8 cellular contexts compared by ENCODE assay signal in genomic region chrX:10189317-10190268, GRCh38. TPM values are rescaled to one million over a fixed set of nuclear protein-coding genes. Genes with fewer than 3 reads are reported as not detected.
DNase-seq lines count a peak whose midpoint lies in the region; ATAC-seq, FAIRE-seq and TF ChIP-seq lines count a peak whose summit lies in the region.

No MANE protein-coding gene starts in this region.

- FAIRE-seq in HepG2 (lab: Jason Lieb, UNC): peak; percentile 88

- no peaks in the 10 kb centered on the region for H3K9me3 Mint-ChIP-seq in activated CD4-positive, alpha-beta T cell treated with anti-CD3 and anti-CD28 coated beads for 36 hours (ENCODE audit: low read depth)

- BruUV-seq in HepG2 (replicated peaks; lab: Mats Ljungman, UMichigan): no TSS peak

- peak; percentile 89 for TF ChIP-seq CTCF in HepG2 (CRISPR knock-in tag; IDR thresholded peaks at IDR 0.05)

- ATAC-seq in HG02885 (IDR thresholded peaks at IDR 0.05; ENCODE audit: poor library complexity, unreplicated experiment) (peak; percentile 86), HepG2 (peak; percentile 94)
- ATAC-seq in activated CD4-positive, alpha-beta T cell treated with anti-CD3 and anti-CD28 coated beads for 36 hours: peak; percentile 73

- no peak for TF ChIP-seq EP300 in HepG2 (IDR thresholded peaks at IDR 0.05; ENCODE audit: low read depth in 2 of 2, low read length in 2 of 2)
- TF ChIP-seq EP300 in HepG2 (CRISPR knock-in tag; IDR thresholded peaks at IDR 0.05; ENCODE audit: borderline replicate concordance): no peak

- peak; percentile 62; the same call in 1 of the 2 replicates for TF ChIP-seq RAD21 in HepG2 (CRISPR knock-in tag; IDR thresholded peaks at IDR 0.05)

- H3K4me1 Mint-ChIP-seq in activated CD4-positive, alpha-beta T cell treated with anti-CD3 and anti-CD28 coated beads for 36 hours: peaks cover 2% of the 10 kb centered on the region

- no peak for TF ChIP-seq POLR2A in HepG2 (IDR thresholded peaks at IDR 0.05; ENCODE audit: insufficient read depth in 1 of 2, low read depth in 2 of 2, low read length in 2 of 2)

- intact Hi-C loops in activated CD4-positive, alpha-beta T cell treated with anti-CD3 and anti-CD28 coated beads for 36 hours (cut with DNase I, micrococcal nuclease): loop anchor here (1.0 to 5.0 kb wide), 6 partner anchors 408 to 948 kb away; no protein-coding TSS in a partner anchor
- intact Hi-C loops in HepG2 (cut with micrococcal nuclease; ENCODE audit: unreplicated experiment): loop anchor here (1.0 to 5.0 kb wide), 3 partner anchors 408 to 948 kb away; no protein-coding TSS in a partner anchor

- no peak overlapping the region for H3K4me3 Mint-ChIP-seq in activated CD4-positive, alpha-beta T cell treated with anti-CD3 and anti-CD28 coated beads for 36 hours

- WGBS in HepG2 (ENCODE audit: low lambda C conversion rate): 56% methylated on average over 11 of the region's 16 CpGs

- H3K27ac ChIP-seq in HepG2 (ENCODE audit: extremely low read length, insufficient read depth, low read length): peak overlapping the region; percentile 76

- no peak overlapping the region for H3K27ac Mint-ChIP-seq in activated CD4-positive, alpha-beta T cell treated with anti-CD3 and anti-CD28 coated beads for 36 hours

- CTCF ChIA-PET in activated CD4-positive, alpha-beta T cell treated with anti-CD3 and anti-CD28 coated beads for 36 hours (lab: Charles Lee): interaction anchor here (0.9 to 2.3 kb wide), 11 partner anchors 10 to 954 kb away, joined by 3 to 17 read pairs (median 5); partner anchors contain the start of gene MID1
- CTCF ChIA-PET in HepG2 (lab: Yijun Ruan, JAX; ENCODE audit: low intra/inter-chr PET ratio, low total read pairs): interaction anchor here (0.7 to 2.0 kb wide), 8 partner anchors 70 to 955 kb away, joined by 3 to 21 read pairs (median 5); no protein-coding TSS in a partner anchor

- peak overlapping the region; percentile 52; the same call in 1 of the 2 replicates for H3K9ac ChIP-seq in HepG2 (ENCODE audit: insufficient read depth, low read depth, low read length)

- no peaks in the 10 kb centered on the region for H4K20me1 ChIP-seq in HepG2 (ENCODE audit: insufficient read depth, low read length)

- H2AFZ ChIP-seq in HepG2 (ENCODE audit: low read length): no peak overlapping the region

- peaks cover 2% of the 10 kb centered on the region for H3K27me3 Mint-ChIP-seq in activated CD4-positive, alpha-beta T cell treated with anti-CD3 and anti-CD28 coated beads for 36 hours

- H3K4me3 ChIP-seq in HepG2 (replicated peaks in 1 of 3; ENCODE audit: insufficient read depth in 1 of 3, low read depth in 2 of 3, low read length in 3 of 3): no peak overlapping the region; a peak in 1 of 6 replicates

- in situ Hi-C loops in HepG2 (cut with HindIII; ENCODE audit: extremely low pct_ligation_motif_present, low pct_unique_long_range_greater_than_20kb): loop anchor here (5.0 to 10.0 kb wide), 3 partner anchors 145 to 943 kb away; no protein-coding TSS in a partner anchor

- peak; percentile 76 for DNase-seq in activated gamma-delta T cell treated with Interleukin-2 at 50 U/mL for 16 hours
- no peak for DNase-seq in activated gamma-delta T cell (lab: John Stamatoyannopoulos, UW)
- peak; percentile 24 for DNase-seq in NCI-H2196 treated with DMSO at 0.1 percent for 48 hours (lab: John Stamatoyannopoulos, UW; ENCODE audit: unreplicated experiment)
- DNase-seq in activated CD4-positive, alpha-beta T cell treated with anti-CD3 and anti-CD28 coated beads for 36 hours: peak; percentile 79
- DNase-seq in cerebellum (ENCODE audit: low spot score): peak; percentile 69
- DNase-seq in HepG2 (ENCODE audit: low spot score): peak; percentile 57
- peak; percentile 37 to 56 for DNase-seq in stimulated activated CD4-positive, alpha-beta T cell treated with anti-CD3 and anti-CD28 coated beads, Interleukin-4, amount 100 ng/mL, for 48 hours (ENCODE audit: low read depth in 2 of 2)

- POLR2A ChIA-PET in activated CD4-positive, alpha-beta T cell treated with anti-CD3 and anti-CD28 coated beads for 36 hours (lab: Charles Lee): no interaction called here
- POLR2A ChIA-PET in HepG2 (lab: Yijun Ruan, JAX): no interaction called here

- no peaks in the 10 kb centered on the region for H3K9me3 ChIP-seq in HepG2 (ENCODE audit: low read length)

- no peaks in the 10 kb centered on the region for H3K36me3 Mint-ChIP-seq in activated CD4-positive, alpha-beta T cell treated with anti-CD3 and anti-CD28 coated beads for 36 hours (ENCODE audit: low read depth)

- no peaks in the 10 kb centered on the region for H3K36me3 ChIP-seq in HepG2 (replicated peaks in 1 of 2; ENCODE audit: control insufficient read depth in 1 of 2, insufficient read depth in 2 of 2, low read length in 2 of 2)

- H3K27me3 ChIP-seq in HepG2 (ENCODE audit: control insufficient read depth in 1 of 2, insufficient read depth in 2 of 2, low read length in 2 of 2): no peaks in the 10 kb centered on the region

- H3K4me1 ChIP-seq in HepG2 (ENCODE audit: insufficient read depth, low read length): peaks cover 10% of the 10 kb centered on the region

- H3K79me2 ChIP-seq in HepG2 (ENCODE audit: insufficient read depth, low read length): no peaks in the 10 kb centered on the region

- no peak overlapping the region; the same call in 1 of the 2 replicates for H3K4me2 ChIP-seq in HepG2 (ENCODE audit: low read depth, low read length)

TF ChIP-seq in HepG2, 621 proteins besides CTCF, POLR2A, EP300 and RAD21 (continues in another document):
- no peak for TF ChIP-seq ZNF567 (CRISPR knock-in tag; IDR thresholded peaks at IDR 0.05; ENCODE audit: borderline replicate concordance)
- no peak for TF ChIP-seq RBFOX2 (IDR thresholded peaks at IDR 0.05; ENCODE audit: low read depth, low read length)
- TF ChIP-seq SMC3 (IDR thresholded peaks at IDR 0.05; ENCODE audit: low read length): peak; percentile 69
- TF ChIP-seq ZFX (CRISPR knock-in tag; IDR thresholded peaks at IDR 0.05; ENCODE audit: low read depth): peak; percentile 58
- TF ChIP-seq HHEX (CRISPR knock-in tag; IDR thresholded peaks at IDR 0.05): no peak
- TF ChIP-seq ZNF501 (CRISPR knock-in tag; IDR thresholded peaks at IDR 0.05): 0 out of 2 replicates have a peak, but pooled peaks have one; percentile 22
- TF ChIP-seq STAG1 (CRISPR knock-in tag; IDR thresholded peaks at IDR 0.05): peak; percentile 91
- TF ChIP-seq FOSL2 (CRISPR knock-in tag; IDR thresholded peaks at IDR 0.05): no peak
- TF ChIP-seq HMG20B (CRISPR knock-in tag; conservative IDR thresholded peaks at IDR 0.05): no peak
- no peak for TF ChIP-seq EZH2 (conservative IDR thresholded peaks at IDR 0.05; ENCODE audit: low read depth, low read length)
- TF ChIP-seq ZNF670 (CRISPR knock-in tag; IDR thresholded peaks at IDR 0.05; ENCODE audit: borderline replicate concordance): no peak

RNA-seq across cellular contexts. Expression of gene CLCN4, which starts 32.8 kb away (rescaled TPM):
- total RNA-seq in activated CD4-positive, alpha-beta T cell treated with anti-CD3 and anti-CD28 coated beads for 36 hours: not detected
- total RNA-seq in cerebellum (44.0 TPM), HepG2 (2016; rRNA removed; fragmentation: Illumina TruSeq; extraction: Trizol) (2.5 and 2.6 TPM in 2 replicates)
- total RNA-seq in HepG2 (2016; cell fraction: cytosol; rRNA removed; fragmentation: Illumina TruSeq; extraction: Trizol; ENCODE audit: low read depth): 0.53 and 0.81 TPM in 2 replicates
- total RNA-seq in HepG2 (2016; cell fraction: insoluble cytoplasmic fraction; rRNA removed; fragmentation: Illumina TruSeq; extraction: Trizol): 2.4 and 2.7 TPM in 2 replicates
- 1.00 and 1.1 TPM in 2 replicates for total RNA-seq in HepG2 (2016; cell fraction: membrane; rRNA removed; fragmentation: Illumina TruSeq; extraction: Trizol)
- total RNA-seq in HepG2 (2016; cell fraction: nucleus; rRNA removed; fragmentation: Illumina TruSeq; extraction: Trizol): 2.7 and 3.0 TPM in 2 replicates
- polyA plus RNA-seq in HepG2 (2011; rRNA removed): 1.8 and 1.9 TPM in 2 replicates
- polyA plus RNA-seq in HepG2 (2011; cell fraction: cytosol; rRNA removed): 2.3 and 2.4 TPM in 2 replicates
- polyA plus RNA-seq in HepG2 (2011; cell fraction: nucleus; rRNA removed): 1.2 and 1.9 TPM in 2 replicates
- 1.6 and 1.9 TPM in 2 replicates for polyA plus RNA-seq in HepG2 (2012)
- polyA plus RNA-seq in HepG2 (2016; cell fraction: cytosol; fragmentation: Illumina TruSeq; extraction: Trizol; ENCODE audit: low read depth): 0.17 and 0.18 TPM in 2 replicates
- 1.6 and 1.7 TPM in 2 replicates for polyA plus RNA-seq in HepG2 (2016; cell fraction: insoluble cytoplasmic fraction; fragmentation: Illumina TruSeq; extraction: Trizol; ENCODE audit: low read depth)
- polyA plus RNA-seq in HepG2 (2016; cell fraction: membrane; fragmentation: Illumina TruSeq; extraction: Trizol; ENCODE audit: low read depth): 0.66 and 0.90 TPM in 2 replicates
- 2.5 and 2.8 TPM in 2 replicates for polyA plus RNA-seq in HepG2 (2016; cell fraction: nucleus; fragmentation: Illumina TruSeq; extraction: Trizol; ENCODE audit: insufficient read depth, low read depth)
- 1.7 and 8.7 TPM in 2 replicates for polyA minus RNA-seq in HepG2 (2011; rRNA and poly(A)+ RNA removed; ENCODE audit: low replicate concordance)
- 3.8 and 5.8 TPM in 2 replicates for polyA minus RNA-seq in HepG2 (2011; cell fraction: cytosol; rRNA and poly(A)+ RNA removed)
- 2.8 and 3.4 TPM in 2 replicates for polyA minus RNA-seq in HepG2 (2011; cell fraction: nucleus; rRNA and poly(A)+ RNA removed)

Comparison
In these comparisons a context has a peak if more than half of its experiments do, and no peak if none do; other contexts are left out.
1. RNA of gene CLCN4, which starts 32.8 kb away (total RNA-seq): 44.0 TPM in cerebellum (single experiment); 0.53 to 3.0 TPM in HepG2 and not detected in activated CD4-positive, alpha-beta T cell treated with anti-CD3 and anti-CD28 coated beads for 36 hours; every median in the first group is over 10 times any median in the second.
2. Peak in every context shown above with its lines, with median percentiles within 50 percentile points of each other: ATAC-seq.